ENCODE assay signal across 1 cellular context in genomic region chr5:140240987-140241706, GRCh38.
A peak's percentile ranks its signal among the peaks of the same experiment; 100 is the strongest.
TF ChIP-seq lines count a peak whose summit lies in the region.

No MANE protein-coding gene starts in this region.

TF ChIP-seq in HepG2, 621 proteins besides CTCF, POLR2A, EP300 and RAD21 (continued from another document):
- TF ChIP-seq ZNF574 (CRISPR knock-in tag; IDR thresholded peaks at IDR 0.05) (0 out of 2 replicates have a peak, but pooled peaks have one; percentile 50), GABPB1 (CRISPR knock-in tag; IDR thresholded peaks at IDR 0.05) (no peak), ZNF614 (CRISPR knock-in tag; IDR thresholded peaks at IDR 0.05; ENCODE audit: borderline replicate concordance) (0 out of 2 replicates have a peak, but pooled peaks have one; percentile 28), XRCC5 (optimal IDR thresholded peaks at IDR 0.05; ENCODE audit: low read length) (peak; percentile 58), GLMP (CRISPR knock-in tag; IDR thresholded peaks at IDR 0.05; ENCODE audit: borderline replicate concordance) (no peak), SP5 (CRISPR knock-in tag; IDR thresholded peaks at IDR 0.05; ENCODE audit: borderline replicate concordance, low read depth) (0 out of 2 replicates have a peak, but pooled peaks have one; percentile 11), RBM22 (optimal IDR thresholded peaks at IDR 0.05; ENCODE audit: low read length) (peak; percentile 20), KDM5B (CRISPR knock-in tag; IDR thresholded peaks at IDR 0.05; ENCODE audit: borderline replicate concordance) (peak; percentile 46; the same call in 1 of the 2 replicates), DR1 (CRISPR knock-in tag; IDR thresholded peaks at IDR 0.05) (no peak), ZNF549 (CRISPR knock-in tag; IDR thresholded peaks at IDR 0.05) (no peak), SNAPC4 (CRISPR knock-in tag; IDR thresholded peaks at IDR 0.05) (no peak), ZSCAN9 (CRISPR knock-in tag; IDR thresholded peaks at IDR 0.05; ENCODE audit: borderline replicate concordance) (no peak), USF2 (IDR thresholded peaks at IDR 0.05; ENCODE audit: low read depth, low read length) (no peak), USF2 (CRISPR knock-in tag; IDR thresholded peaks at IDR 0.05; ENCODE audit: borderline replicate concordance) (no peak), ZNF101 (CRISPR knock-in tag; IDR thresholded peaks at IDR 0.05; ENCODE audit: borderline replicate concordance, low read depth) (no peak)
